In genomic region chr14:70662080-70662479, GRCh38 we compare ENCODE assay signal across 8 cellular contexts. TPM values are rescaled to one million over a fixed set of nuclear protein-coding genes. Genes with fewer than 3 reads are reported as not detected.
DNase-seq lines count a peak whose midpoint lies in the region; ATAC-seq and FAIRE-seq lines count a peak whose summit lies in the region.
"Had no signal": no experiment of that assay in that cellular context is flagged by ENCODE, and none has a peak within 500 bp of the region (broad histone marks: within the 10 kb centered on the region; RNA-seq: fewer than 3 reads in every experiment).

No MANE protein-coding gene starts in this region.

- no peaks in the 10 kb centered on the region for H3K9me3 ChIP-seq in CD8-positive, alpha-beta memory T cell (ENCODE audit: low read length)
- no peaks in the 10 kb centered on the region for H3K9me3 ChIP-seq in naive thymus-derived CD4-positive, alpha-beta T cell (ENCODE audit: control insufficient read depth in 2 of 3, low read length in 3 of 3)

- POLR2A ChIA-PET in CD8-positive, alpha-beta memory T cell (lab: Charles Lee): interaction anchor here (4.5 kb wide), 1 partner anchor 19 kb away, joined by 23 read pairs; the partner anchor contains the start of gene TTC9
- POLR2A ChIA-PET in naive thymus-derived CD4-positive, alpha-beta T cell (lab: Charles Lee): interaction anchor here (0.8 to 13.4 kb wide), 5 partner anchors 10 to 32 kb away, joined by 3 to 313 read pairs (median 6); partner anchors contain the start of gene TTC9

- H3K4me3 Mint-ChIP-seq in CD8-positive, alpha-beta memory T cell: peak overlapping the region in 4 of 7 donors; percentile 22 to 76 (median 58)
- H3K4me3 Mint-ChIP-seq in activated T-helper 17 cell treated with anti-CD3 and anti-CD28 coated beads, Interleukin-2, amount 50 U/mL, for 72 hours: peak overlapping the region; percentile 86
- peak overlapping the region; percentile 26 to 88 (median 80) for H3K4me3 Mint-ChIP-seq in naive thymus-derived CD4-positive, alpha-beta T cell
- H3K4me3 Mint-ChIP-seq: nephron progenitor cell had no signal

- H3K36me3 Mint-ChIP-seq in CD8-positive, alpha-beta memory T cell: peaks cover 2 to 24% (median 6%) of the 10 kb centered on the region in 3 donors
- peaks cover 9% of the 10 kb centered on the region for H3K36me3 Mint-ChIP-seq in activated T-helper 17 cell treated with anti-CD3 and anti-CD28 coated beads, Interleukin-2, amount 50 U/mL, for 72 hours (ENCODE audit: low read depth)
- peaks cover 0 to 28% (median 23%) of the 10 kb centered on the region in 5 donors for H3K36me3 Mint-ChIP-seq in naive thymus-derived CD4-positive, alpha-beta T cell

- H3K4me3 ChIP-seq in CD8-positive, alpha-beta memory T cell (ENCODE audit: low read length): no peak overlapping the region
- peak overlapping the region; percentile 18 for H3K4me3 ChIP-seq in naive thymus-derived CD4-positive, alpha-beta T cell (ENCODE audit: low read length)

- peaks cover 82% of the 10 kb centered on the region for H3K4me1 ChIP-seq in CD8-positive, alpha-beta memory T cell (ENCODE audit: insufficient read depth, low read length)
- H3K4me1 ChIP-seq in naive thymus-derived CD4-positive, alpha-beta T cell (ENCODE audit: control insufficient read depth in 2 of 2, insufficient read depth in 2 of 2, low read length in 2 of 2): peaks cover 42 to 93% of the 10 kb centered on the region in 2 donors

- peaks cover 66 to 89% (median 82%) of the 10 kb centered on the region in 3 donors for H3K4me1 Mint-ChIP-seq in CD8-positive, alpha-beta memory T cell
- peaks cover 53% of the 10 kb centered on the region for H3K4me1 Mint-ChIP-seq in activated T-helper 17 cell treated with anti-CD3 and anti-CD28 coated beads, Interleukin-2, amount 50 U/mL, for 72 hours
- peaks cover 67 to 100% (median 90%) of the 10 kb centered on the region in 7 donors for H3K4me1 Mint-ChIP-seq in naive thymus-derived CD4-positive, alpha-beta T cell
- H3K4me1 Mint-ChIP-seq: nephron progenitor cell had no signal

- H3K27ac ChIP-seq in CD8-positive, alpha-beta memory T cell (ENCODE audit: low read depth, low read length): no peak overlapping the region
- H3K27ac ChIP-seq in naive thymus-derived CD4-positive, alpha-beta T cell (ENCODE audit: low read depth, low read length): peak overlapping the region; percentile 84

- no peaks in the 10 kb centered on the region for H3K9me3 Mint-ChIP-seq in CD8-positive, alpha-beta memory T cell
- no peaks in the 10 kb centered on the region for H3K9me3 Mint-ChIP-seq in activated T-helper 17 cell treated with anti-CD3 and anti-CD28 coated beads, Interleukin-2, amount 50 U/mL, for 72 hours
- peaks cover 0 to 3% (median 0%) of the 10 kb centered on the region in 11 donors for H3K9me3 Mint-ChIP-seq in naive thymus-derived CD4-positive, alpha-beta T cell
- H3K9me3 Mint-ChIP-seq: nephron progenitor cell had no signal

- FAIRE-seq in HTR-8/SVneo (lab: Jason Lieb, UNC): peak; percentile 16

- H3K27me3 ChIP-seq in CD8-positive, alpha-beta memory T cell (ENCODE audit: insufficient read depth, low read length, poor library complexity, severe bottlenecking): no peaks in the 10 kb centered on the region
- no peaks in the 10 kb centered on the region for H3K27me3 ChIP-seq in naive thymus-derived CD4-positive, alpha-beta T cell (ENCODE audit: control insufficient read depth in 2 of 2, insufficient read depth in 2 of 2, low read length in 2 of 2)

- peak; percentile 17 for ATAC-seq in activated T-helper 17 cell treated with anti-CD3 and anti-CD28 coated beads, Interleukin-2, amount 50 U/mL, for 72 hours (replicated peaks)
- ATAC-seq in naive thymus-derived CD4-positive, alpha-beta T cell: no peak
- no peak for ATAC-seq in HG03175 (IDR thresholded peaks at IDR 0.05; ENCODE audit: unreplicated experiment)

- CTCF ChIA-PET in CD8-positive, alpha-beta memory T cell (lab: Charles Lee): interaction anchor here (1.2 to 3.2 kb wide), 4 partner anchors 8 to 52 kb away, joined by 3 to 16 read pairs (median 6); no protein-coding TSS in a partner anchor
- CTCF ChIA-PET in naive thymus-derived CD4-positive, alpha-beta T cell (lab: Charles Lee): interaction anchor here (0.9 to 3.1 kb wide), 6 partner anchors 13 to 51 kb away, joined by 3 to 21 read pairs (median 4); partner anchors contain the start of gene TTC9

- no peaks in the 10 kb centered on the region for H3K27me3 Mint-ChIP-seq in CD8-positive, alpha-beta memory T cell
- no peaks in the 10 kb centered on the region for H3K27me3 Mint-ChIP-seq in activated T-helper 17 cell treated with anti-CD3 and anti-CD28 coated beads, Interleukin-2, amount 50 U/mL, for 72 hours
- no peaks in the 10 kb centered on the region for H3K27me3 Mint-ChIP-seq in naive thymus-derived CD4-positive, alpha-beta T cell

- no peak for DNase-seq in CD8-positive, alpha-beta memory T cell
- no peak for DNase-seq in HTR-8/SVneo (ENCODE audit: insufficient read length, low spot score)
- no peak for DNase-seq in naive thymus-derived CD4-positive, alpha-beta T cell
- DNase-seq in superior temporal gyrus (ENCODE audit: extremely low spot score): no peak
- no peak for DNase-seq in NCI-H1048 (lab: John Stamatoyannopoulos, UW)
- DNase-seq: nephron progenitor cell had no signal

- intact Hi-C loops in naive thymus-derived CD4-positive, alpha-beta T cell (cut with micrococcal nuclease): no loop called here

- H3K27ac Mint-ChIP-seq in CD8-positive, alpha-beta memory T cell: peak overlapping the region in 7 of 8 donors; percentile 66 to 98 (median 90)
- peak overlapping the region; percentile 96 for H3K27ac Mint-ChIP-seq in activated T-helper 17 cell treated with anti-CD3 and anti-CD28 coated beads, Interleukin-2, amount 50 U/mL, for 72 hours
- peak overlapping the region; percentile 90 to 99 (median 96) for H3K27ac Mint-ChIP-seq in naive thymus-derived CD4-positive, alpha-beta T cell
- H3K27ac Mint-ChIP-seq: nephron progenitor cell had no signal

- peaks cover 5% of the 10 kb centered on the region for H3K36me3 ChIP-seq in CD8-positive, alpha-beta memory T cell (ENCODE audit: insufficient read depth, low read length)
- peaks cover 0 to 5% (median under 1%) of the 10 kb centered on the region in 3 experiments for H3K36me3 ChIP-seq in naive thymus-derived CD4-positive, alpha-beta T cell (ENCODE audit: control insufficient read depth in 2 of 3, insufficient read depth in 3 of 3, low read length in 3 of 3)

RNA-seq across cellular contexts. Expression of gene TTC9, which starts 20.4 kb away (rescaled TPM):
- 1 to 10 TPM; 5.8 to 6.5 TPM for total RNA-seq in CD8-positive, alpha-beta memory T cell
- 12.5 TPM for polyA plus RNA-seq in CD8-positive, alpha-beta memory T cell
- 1 to 10 TPM; 4.7 to 8.0 TPM for total RNA-seq in activated T-helper 17 cell treated with anti-CD3 and anti-CD28 coated beads, Interleukin-2, amount 50 U/mL, for 72 hours
- 10 to 100 TPM; 10.1 to 35.5 (median 14.0) TPM for total RNA-seq in naive thymus-derived CD4-positive, alpha-beta T cell
- 10 to 100 TPM; 11.6 to 17.9 TPM for polyA plus RNA-seq in naive thymus-derived CD4-positive, alpha-beta T cell
